Comparison of ENCODE assay signal across 9 cellular contexts in genomic region chr1:115090547-115090946, GRCh38. TPM values are rescaled to one million over a fixed set of nuclear protein-coding genes. Genes with fewer than 3 reads are reported as not detected.
DNase-seq lines count a peak whose midpoint lies in the region; ATAC-seq and TF ChIP-seq lines count a peak whose summit lies in the region.
"Had no signal": no experiment of that assay in that cellular context is flagged by ENCODE, and none has a peak within 500 bp of the region (broad histone marks: within the 10 kb centered on the region; RNA-seq: fewer than 3 reads in every experiment).

No MANE protein-coding gene starts in this region.

- peak overlapping the region; percentile 26; the same call in 1 of the 2 replicates for H4K5ac ChIP-seq in IMR-90 (ENCODE audit: low read depth, low read length)

- TF ChIP-seq POLR2A in IMR-90 (IDR thresholded peaks at IDR 0.05; ENCODE audit: low read depth, low read length) = no peak
- TF ChIP-seq POLR2A in gastroesophageal sphincter (IDR thresholded peaks at IDR 0.05) = peak in 1 of 2 donors; percentile 11
- no peak for TF ChIP-seq POLR2A in thyroid gland (IDR thresholded peaks at IDR 0.05)

- H3K23ac ChIP-seq in IMR-90 (ENCODE audit: low read depth, low read length) = no peak overlapping the region; the same call in 1 of the 2 replicates

- H3K4me1 ChIP-seq in IMR-90 (ENCODE audit: control insufficient read depth, insufficient read depth, low read length) (peaks cover 2% of the 10 kb centered on the region), gastroesophageal sphincter (peaks cover 0 to 51% (median 5%) of the 10 kb centered on the region in 3 donors), thyroid gland (peaks cover 6 to 8% of the 10 kb centered on the region in 2 donors)

- CTCF ChIA-PET in IMR-90 (lab: Yijun Ruan, JAX) = interaction anchor here (0.8 to 1.4 kb wide), 3 partner anchors 9 to 113 kb away, joined by 3 read pairs; no protein-coding TSS in a partner anchor

- H3K27me3 Mint-ChIP-seq in nephron (ENCODE audit: low read depth) = peaks cover 23% of the 10 kb centered on the region

- H2AFZ ChIP-seq in IMR-90 (replicated peaks; ENCODE audit: low read length, poor library complexity) = peak overlapping the region; percentile 48

- peaks cover 28% of the 10 kb centered on the region for H3K4me1 Mint-ChIP-seq in nephron

- TF ChIP-seq EP300 in gastroesophageal sphincter (IDR thresholded peaks at IDR 0.05) = no peak

- no peak overlapping the region; the same call in 1 of the 2 replicates for H3K56ac ChIP-seq in IMR-90 (ENCODE audit: extremely low read depth, insufficient read depth, low read length)

- in situ Hi-C loops in IMR-90 (cut with MboI; ENCODE audit: low sequenced_read_pairs) = no loop called here

- no peak overlapping the region for H3K4me3 ChIP-seq in IMR-90 (ENCODE audit: insufficient read depth, low read depth, low read length)
- H3K4me3 ChIP-seq in gastroesophageal sphincter = peak overlapping the region in 1 of 2 donors; percentile 83
- H3K4me3 ChIP-seq in thyroid gland (replicated peaks in 1 of 3) = no peak overlapping the region

- H3K4me3 Mint-ChIP-seq in nephron = peak overlapping the region; percentile 74 to 85 (median 84)

- peak overlapping the region; percentile 28; the same call in 1 of the 2 replicates for H2BK120ac ChIP-seq in IMR-90 (ENCODE audit: low read depth, low read length)

- 0 out of 2 replicates have a peak overlapping the region, but pooled peaks have one; percentile 14 for H3K4ac ChIP-seq in IMR-90 (ENCODE audit: low read depth, low read length)

- WGBS in IMR-90 (ENCODE audit: extremely low coverage in 2 of 2, insufficient read length in 1 of 2), 2 experiments = 33% methylated on average over 3 of the region's 8 CpGs; no CpG with 5 or more reads in 1 of the 2 experiments
- 36 to 38% methylated on average over 8 of the region's 8 CpGs for WGBS in gastroesophageal sphincter (ENCODE audit: low coverage in 1 of 2), 2 donors
- WGBS in thyroid gland, 2 donors = 62 to 71% methylated on average over 8 of the region's 8 CpGs

- 0 out of 2 replicates have a peak overlapping the region, but pooled peaks have one; percentile 12 for H3K18ac ChIP-seq in IMR-90 (ENCODE audit: low read depth, low read length)

- H2AK5ac ChIP-seq in IMR-90 (ENCODE audit: low read depth, low read length) = peak overlapping the region; percentile 6; the same call in 1 of the 2 replicates

- H2BK20ac ChIP-seq in IMR-90 (ENCODE audit: low read depth, low read length) = no peak overlapping the region

- H3K27me3 ChIP-seq in IMR-90 (ENCODE audit: control insufficient read depth, insufficient read depth, low read length) (no peaks in the 10 kb centered on the region; the same call in none of the 2 replicates), gastroesophageal sphincter (peaks cover 6% of the 10 kb centered on the region), thyroid gland (no peaks in the 10 kb centered on the region)

- H3K4me2 ChIP-seq in IMR-90 (ENCODE audit: low read depth, low read length) = peak overlapping the region; percentile 25

- H3K9ac ChIP-seq in IMR-90 (ENCODE audit: low read depth, low read length) = peak overlapping the region; percentile 45; the same call in 1 of the 2 replicates

- POLR2A ChIA-PET in IMR-90 (lab: Charles Lee; ENCODE audit: unreplicated experiment) = no interaction called here

- intact Hi-C loops in IMR-90 (cut with micrococcal nuclease) = loop anchor here (5.0 kb wide), 1 partner anchor 33 kb away; no protein-coding TSS in a partner anchor
- intact Hi-C loops in thyroid gland (cut with DNase I) = no loop called here

- H3K9me3 ChIP-seq in IMR-90 (ENCODE audit: control insufficient read depth, insufficient read depth, low read length) = no peaks in the 10 kb centered on the region
- H3K9me3 ChIP-seq in gastroesophageal sphincter = no peaks in the 10 kb centered on the region
- H3K9me3 ChIP-seq in thyroid gland = no peaks in the 10 kb centered on the region

- H3K14ac ChIP-seq in IMR-90 (replicated peaks; ENCODE audit: low read depth, low read length) = no peak overlapping the region

- H3K27ac ChIP-seq in IMR-90 (ENCODE audit: insufficient read depth, low read length) (peak overlapping the region; percentile 61), gastroesophageal sphincter (peak overlapping the region; percentile 87 to 97 (median 96)), thyroid gland (no peak overlapping the region)

- no TSS peak for BruUV-seq in IMR-90 (replicated peaks; lab: Mats Ljungman, UMichigan)

- no peak overlapping the region for H2BK5ac ChIP-seq in IMR-90 (ENCODE audit: low read depth, low read length, poor library complexity, severe bottlenecking)

- ATAC-seq in IMR-90 (ENCODE audit: low read depth) (peak; percentile 68), gastroesophageal sphincter (peak; percentile 46)

- no peak overlapping the region for H2BK15ac ChIP-seq in IMR-90 (ENCODE audit: low read depth, low read length)

- no peak overlapping the region for H2AK9ac ChIP-seq in IMR-90 (replicated peaks; ENCODE audit: low read depth, low read length, poor library complexity)

- H3K36me3 Mint-ChIP-seq in nephron (ENCODE audit: low read depth) = no peaks in the 10 kb centered on the region

- DNase-seq in AG08395 (ENCODE audit: low spot score) (peak; percentile 38), IMR-90 (peak; percentile 78), NCI-H524 treated with DMSO at 0.1 percent for 48 hours (lab: John Stamatoyannopoulos, UW) (no peak), thyroid gland (no peak), NK-92 (lab: John Stamatoyannopoulos, UW; ENCODE audit: unreplicated experiment) (no peak)
- DNase-seq in stimulated activated CD8-positive, alpha-beta memory T cell treated with anti-CD3 and anti-CD28 coated beads, Interleukin-4, amount 100 ng/mL, for 48 hours = no peak
- DNase-seq: occipital lobe had no signal

- H4K20me1 ChIP-seq in IMR-90 (ENCODE audit: insufficient read depth, low read length) = no peaks in the 10 kb centered on the region

- H3K79me1 ChIP-seq in IMR-90 (ENCODE audit: low read depth in 1 of 2, low read length in 2 of 2) = no peaks in the 10 kb centered on the region

- TF ChIP-seq CTCF in IMR-90 (conservative IDR thresholded peaks at IDR 0.05; ENCODE audit: low read depth, low read length) (no peak; the same call in 1 of the 2 replicates), gastroesophageal sphincter (IDR thresholded peaks at IDR 0.05) (peak in 1 of 4 experiments; percentile 17), nephron (IDR thresholded peaks at IDR 0.05; ENCODE audit: unreplicated experiment in 3 of 3) (no peak), thyroid gland (IDR thresholded peaks at IDR 0.05) (no peak)

- H4K91ac ChIP-seq in IMR-90 (ENCODE audit: insufficient read depth, low read depth, low read length) = no peak overlapping the region

- H3K36me3 ChIP-seq in IMR-90 (ENCODE audit: control insufficient read depth, insufficient read depth, low read length) = no peaks in the 10 kb centered on the region
- no peaks in the 10 kb centered on the region for H3K36me3 ChIP-seq in gastroesophageal sphincter
- no peaks in the 10 kb centered on the region for H3K36me3 ChIP-seq in thyroid gland

- peak overlapping the region; percentile 71 to 88 for H4K8ac ChIP-seq in IMR-90 (ENCODE audit: low read depth in 2 of 2, low read length in 2 of 2)

- dilution Hi-C loops in IMR-90 (cut with HindIII; ENCODE audit: low sequenced_read_pairs, unreplicated experiment) = no loop called here

- peak overlapping the region; percentile 82 to 97 (median 97) for H3K27ac Mint-ChIP-seq in nephron

- no peaks in the 10 kb centered on the region for H3K9me3 Mint-ChIP-seq in nephron

- H3K9me1 ChIP-seq in IMR-90 (ENCODE audit: insufficient read depth, low read length) = no peaks in the 10 kb centered on the region

- TF ChIP-seq RAD21 in IMR-90 (IDR thresholded peaks at IDR 0.05; ENCODE audit: low read length) = no peak

TF ChIP-seq in IMR-90, 13 proteins besides CTCF, POLR2A, EP300 and RAD21 (continues in another document):
- no peak for TF ChIP-seq ELK1 (IDR thresholded peaks at IDR 0.05; ENCODE audit: borderline replicate concordance, low read depth, low read length)
- TF ChIP-seq CHD1 (IDR thresholded peaks at IDR 0.05; ENCODE audit: low read depth, low read length) = no peak
- TF ChIP-seq SMC3 (IDR thresholded peaks at IDR 0.05; ENCODE audit: low read depth, low read length) = no peak
- no peak for TF ChIP-seq CEBPB (IDR thresholded peaks at IDR 0.05; ENCODE audit: low read depth, low read length)
- TF ChIP-seq RFX5 (IDR thresholded peaks at IDR 0.05; ENCODE audit: low read depth, low read length) = no peak
- TF ChIP-seq NFE2L2 (IDR thresholded peaks at IDR 0.05; ENCODE audit: low read depth, low read length) = no peak
- TF ChIP-seq BHLHE40 (IDR thresholded peaks at IDR 0.05; ENCODE audit: low read depth, low read length) = peak; percentile 97
- no peak for TF ChIP-seq FOS (IDR thresholded peaks at IDR 0.05; ENCODE audit: low read depth, low read length)
- no peak for TF ChIP-seq RCOR1 (IDR thresholded peaks at IDR 0.05; ENCODE audit: insufficient replicate concordance, low read length)
- TF ChIP-seq USF2 (IDR thresholded peaks at IDR 0.05; ENCODE audit: low read depth, low read length) = peak; percentile 23; the same call in 1 of the 2 replicates
- no peak for TF ChIP-seq MAFK (IDR thresholded peaks at IDR 0.05; ENCODE audit: low read depth, low read length)
- TF ChIP-seq MAZ (IDR thresholded peaks at IDR 0.05; ENCODE audit: borderline replicate concordance, low read depth, low read length) = 0 out of 2 replicates have a peak, but pooled peaks have one; percentile 27

RNA-seq across cellular contexts. Expression of gene TSPAN2, which starts 1.2 kb away (rescaled TPM):
- 0.18 and 0.83 TPM in 2 replicates for total RNA-seq in IMR-90 (2012; rRNA removed)
- polyA plus RNA-seq in IMR-90 (2012; rRNA removed) = 0.17 and 0.60 TPM in 2 replicates
- 0.12 and 0.16 TPM in 2 replicates for polyA plus RNA-seq in IMR-90 (2012; cell fraction: cytosol; rRNA removed)
- 0.31 TPM in 1 of 2 replicates, not detected in the other for polyA plus RNA-seq in IMR-90 (2012; cell fraction: nucleus; rRNA removed; ENCODE audit: low replicate concordance)
- 10 to 100 TPM; 53.7 to 85.1 (median 63.8) TPM for total RNA-seq in gastroesophageal sphincter
- 1 to 10 TPM; 3.0 to 6.6 (median 4.6) TPM for total RNA-seq in thyroid gland

Comparison
In these comparisons a context has a peak if more than half of its experiments do, and no peak if none do; other contexts are left out.
1. DNase-seq: peak in AG08395 (single experiment) and IMR-90 (single experiment); none in stimulated activated CD8-positive, alpha-beta memory T cell treated with anti-CD3 and anti-CD28 coated beads, Interleukin-4, amount 100 ng/mL, for 48 hours (single experiment), NCI-H524 treated with DMSO at 0.1 percent for 48 hours (single experiment), thyroid gland (0 of 2) and NK-92 (single experiment).
2. H3K27ac ChIP-seq: peak in IMR-90 (single experiment) and gastroesophageal sphincter (4 of 4); none in thyroid gland (0 of 3).
3. RNA of gene TSPAN2, which starts 1.2 kb away (total RNA-seq): 53.7 to 85.1 TPM in gastroesophageal sphincter; 3.0 to 6.6 TPM in thyroid gland and 0.18 to 0.83 TPM in IMR-90; every median in the first group is over 4 times any median in the second.